Comparison of ENCODE assay signal across 2 cellular contexts in the genomic region with DNA sequence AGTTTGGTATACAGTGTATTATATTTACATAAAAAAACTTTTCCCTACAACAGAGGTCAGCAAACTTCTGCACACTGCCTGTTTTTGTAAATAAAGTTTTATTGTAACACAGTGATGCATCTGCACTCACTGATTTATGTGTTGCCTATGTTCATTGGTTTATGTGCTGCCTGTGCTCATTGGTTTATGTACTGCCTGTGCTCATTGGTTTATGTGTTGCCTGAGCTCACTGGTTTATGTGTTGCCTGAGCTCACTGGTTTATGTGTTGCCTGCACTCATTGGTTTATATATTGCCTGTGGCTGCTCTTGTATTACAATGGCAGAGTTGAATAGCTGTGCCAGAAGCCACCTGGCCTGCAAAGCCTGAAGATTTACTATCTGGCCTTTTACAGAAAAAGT.
TF ChIP-seq lines count a peak whose summit lies in the region.

No MANE protein-coding gene starts in this region.

TF ChIP-seq in HepG2, 621 proteins besides CTCF, POLR2A, EP300 and RAD21 (continues in another document):
- TF ChIP-seq, protein P1, sequence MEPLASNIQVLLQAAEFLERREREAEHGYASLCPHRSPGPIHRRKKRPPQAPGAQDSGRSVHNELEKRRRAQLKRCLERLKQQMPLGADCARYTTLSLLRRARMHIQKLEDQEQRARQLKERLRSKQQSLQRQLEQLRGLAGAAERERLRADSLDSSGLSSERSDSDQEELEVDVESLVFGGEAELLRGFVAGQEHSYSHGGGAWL (CRISPR knock-in tag; IDR thresholded peaks at IDR 0.05): no peak
- TF ChIP-seq, protein P2, sequence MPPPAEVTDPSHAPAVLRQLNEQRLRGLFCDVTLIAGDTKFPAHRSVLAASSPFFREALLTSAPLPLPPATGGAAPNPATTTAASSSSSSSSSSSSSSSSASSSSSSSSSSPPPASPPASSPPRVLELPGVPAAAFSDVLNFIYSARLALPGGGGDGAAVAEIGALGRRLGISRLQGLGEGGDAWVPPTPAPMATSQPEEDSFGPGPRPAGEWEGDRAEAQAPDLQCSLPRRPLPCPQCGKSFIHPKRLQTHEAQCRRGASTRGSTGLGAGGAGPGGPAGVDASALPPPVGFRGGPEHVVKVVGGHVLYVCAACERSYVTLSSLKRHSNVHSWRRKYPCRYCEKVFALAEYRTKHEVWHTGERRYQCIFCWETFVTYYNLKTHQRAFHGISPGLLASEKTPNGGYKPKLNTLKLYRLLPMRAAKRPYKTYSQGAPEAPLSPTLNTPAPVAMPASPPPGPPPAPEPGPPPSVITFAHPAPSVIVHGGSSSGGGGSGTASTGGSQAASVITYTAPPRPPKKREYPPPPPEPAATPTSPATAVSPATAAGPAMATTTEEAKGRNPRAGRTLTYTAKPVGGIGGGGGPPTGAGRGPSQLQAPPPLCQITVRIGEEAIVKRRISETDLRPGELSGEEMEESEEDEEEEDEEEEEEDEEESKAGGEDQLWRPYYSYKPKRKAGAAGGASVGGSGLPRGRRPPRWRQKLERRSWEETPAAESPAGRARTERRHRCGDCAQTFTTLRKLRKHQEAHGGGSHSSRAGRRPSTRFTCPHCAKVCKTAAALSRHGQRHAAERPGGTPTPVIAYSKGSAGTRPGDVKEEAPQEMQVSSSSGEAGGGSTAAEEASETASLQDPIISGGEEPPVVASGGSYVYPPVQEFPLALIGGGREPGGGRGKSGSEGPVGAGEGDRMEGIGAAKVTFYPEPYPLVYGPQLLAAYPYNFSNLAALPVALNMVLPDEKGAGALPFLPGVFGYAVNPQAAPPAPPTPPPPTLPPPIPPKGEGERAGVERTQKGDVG (CRISPR knock-in tag; IDR thresholded peaks at IDR 0.05; ENCODE audit: borderline replicate concordance): no peak
- TF ChIP-seq, protein P3, sequence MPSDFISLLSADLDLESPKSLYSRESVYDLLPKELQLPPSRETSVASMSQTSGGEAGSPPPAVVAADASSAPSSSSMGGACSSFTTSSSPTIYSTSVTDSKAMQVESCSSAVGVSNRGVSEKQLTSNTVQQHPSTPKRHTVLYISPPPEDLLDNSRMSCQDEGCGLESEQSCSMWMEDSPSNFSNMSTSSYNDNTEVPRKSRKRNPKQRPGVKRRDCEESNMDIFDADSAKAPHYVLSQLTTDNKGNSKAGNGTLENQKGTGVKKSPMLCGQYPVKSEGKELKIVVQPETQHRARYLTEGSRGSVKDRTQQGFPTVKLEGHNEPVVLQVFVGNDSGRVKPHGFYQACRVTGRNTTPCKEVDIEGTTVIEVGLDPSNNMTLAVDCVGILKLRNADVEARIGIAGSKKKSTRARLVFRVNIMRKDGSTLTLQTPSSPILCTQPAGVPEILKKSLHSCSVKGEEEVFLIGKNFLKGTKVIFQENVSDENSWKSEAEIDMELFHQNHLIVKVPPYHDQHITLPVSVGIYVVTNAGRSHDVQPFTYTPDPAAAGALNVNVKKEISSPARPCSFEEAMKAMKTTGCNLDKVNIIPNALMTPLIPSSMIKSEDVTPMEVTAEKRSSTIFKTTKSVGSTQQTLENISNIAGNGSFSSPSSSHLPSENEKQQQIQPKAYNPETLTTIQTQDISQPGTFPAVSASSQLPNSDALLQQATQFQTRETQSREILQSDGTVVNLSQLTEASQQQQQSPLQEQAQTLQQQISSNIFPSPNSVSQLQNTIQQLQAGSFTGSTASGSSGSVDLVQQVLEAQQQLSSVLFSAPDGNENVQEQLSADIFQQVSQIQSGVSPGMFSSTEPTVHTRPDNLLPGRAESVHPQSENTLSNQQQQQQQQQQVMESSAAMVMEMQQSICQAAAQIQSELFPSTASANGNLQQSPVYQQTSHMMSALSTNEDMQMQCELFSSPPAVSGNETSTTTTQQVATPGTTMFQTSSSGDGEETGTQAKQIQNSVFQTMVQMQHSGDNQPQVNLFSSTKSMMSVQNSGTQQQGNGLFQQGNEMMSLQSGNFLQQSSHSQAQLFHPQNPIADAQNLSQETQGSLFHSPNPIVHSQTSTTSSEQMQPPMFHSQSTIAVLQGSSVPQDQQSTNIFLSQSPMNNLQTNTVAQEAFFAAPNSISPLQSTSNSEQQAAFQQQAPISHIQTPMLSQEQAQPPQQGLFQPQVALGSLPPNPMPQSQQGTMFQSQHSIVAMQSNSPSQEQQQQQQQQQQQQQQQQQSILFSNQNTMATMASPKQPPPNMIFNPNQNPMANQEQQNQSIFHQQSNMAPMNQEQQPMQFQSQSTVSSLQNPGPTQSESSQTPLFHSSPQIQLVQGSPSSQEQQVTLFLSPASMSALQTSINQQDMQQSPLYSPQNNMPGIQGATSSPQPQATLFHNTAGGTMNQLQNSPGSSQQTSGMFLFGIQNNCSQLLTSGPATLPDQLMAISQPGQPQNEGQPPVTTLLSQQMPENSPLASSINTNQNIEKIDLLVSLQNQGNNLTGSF (CRISPR knock-in tag; IDR thresholded peaks at IDR 0.05): no peak
- TF ChIP-seq MXD4 (CRISPR knock-in tag; IDR thresholded peaks at IDR 0.05): no peak
- no peak for TF ChIP-seq CC2D1A (CRISPR knock-in tag; IDR thresholded peaks at IDR 0.05)
- peak; percentile 40; the same call in 1 of the 2 replicates for TF ChIP-seq NFYC (CRISPR knock-in tag; IDR thresholded peaks at IDR 0.05)
- no peak for TF ChIP-seq SIX4 (CRISPR knock-in tag; IDR thresholded peaks at IDR 0.05)
- no peak for TF ChIP-seq ZFP41 (CRISPR knock-in tag; IDR thresholded peaks at IDR 0.05; ENCODE audit: borderline replicate concordance)
- TF ChIP-seq, protein P4, sequence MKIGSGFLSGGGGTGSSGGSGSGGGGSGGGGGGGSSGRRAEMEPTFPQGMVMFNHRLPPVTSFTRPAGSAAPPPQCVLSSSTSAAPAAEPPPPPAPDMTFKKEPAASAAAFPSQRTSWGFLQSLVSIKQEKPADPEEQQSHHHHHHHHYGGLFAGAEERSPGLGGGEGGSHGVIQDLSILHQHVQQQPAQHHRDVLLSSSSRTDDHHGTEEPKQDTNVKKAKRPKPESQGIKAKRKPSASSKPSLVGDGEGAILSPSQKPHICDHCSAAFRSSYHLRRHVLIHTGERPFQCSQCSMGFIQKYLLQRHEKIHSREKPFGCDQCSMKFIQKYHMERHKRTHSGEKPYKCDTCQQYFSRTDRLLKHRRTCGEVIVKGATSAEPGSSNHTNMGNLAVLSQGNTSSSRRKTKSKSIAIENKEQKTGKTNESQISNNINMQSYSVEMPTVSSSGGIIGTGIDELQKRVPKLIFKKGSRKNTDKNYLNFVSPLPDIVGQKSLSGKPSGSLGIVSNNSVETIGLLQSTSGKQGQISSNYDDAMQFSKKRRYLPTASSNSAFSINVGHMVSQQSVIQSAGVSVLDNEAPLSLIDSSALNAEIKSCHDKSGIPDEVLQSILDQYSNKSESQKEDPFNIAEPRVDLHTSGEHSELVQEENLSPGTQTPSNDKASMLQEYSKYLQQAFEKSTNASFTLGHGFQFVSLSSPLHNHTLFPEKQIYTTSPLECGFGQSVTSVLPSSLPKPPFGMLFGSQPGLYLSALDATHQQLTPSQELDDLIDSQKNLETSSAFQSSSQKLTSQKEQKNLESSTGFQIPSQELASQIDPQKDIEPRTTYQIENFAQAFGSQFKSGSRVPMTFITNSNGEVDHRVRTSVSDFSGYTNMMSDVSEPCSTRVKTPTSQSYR (CRISPR knock-in tag; IDR thresholded peaks at IDR 0.05; ENCODE audit: borderline replicate concordance): no peak

TF ChIP-seq in endothelial cell of umbilical vein, 7 proteins besides CTCF, POLR2A, EP300 and RAD21:
- no peak for TF ChIP-seq JUN (IDR thresholded peaks at IDR 0.05; ENCODE audit: borderline replicate concordance, insufficient read depth, insufficient read length, low read depth)
- no peak for TF ChIP-seq GATA2 (IDR thresholded peaks at IDR 0.05; ENCODE audit: insufficient read depth, insufficient read length, low read depth, low read length)
- TF ChIP-seq MYC (IDR thresholded peaks at IDR 0.05; ENCODE audit: low read depth, low read length): no peak
- no peak for TF ChIP-seq FOS (IDR thresholded peaks at IDR 0.05; ENCODE audit: borderline replicate concordance, insufficient read depth, low read length)
- no peak for TF ChIP-seq POLR2AphosphoS5 (IDR thresholded peaks at IDR 0.05; ENCODE audit: insufficient read depth, low read depth, low read length)
- TF ChIP-seq EZH2 (IDR thresholded peaks at IDR 0.05; ENCODE audit: borderline replicate concordance, low read depth, low read length, severe bottlenecking): no peak
- TF ChIP-seq, protein P5, sequence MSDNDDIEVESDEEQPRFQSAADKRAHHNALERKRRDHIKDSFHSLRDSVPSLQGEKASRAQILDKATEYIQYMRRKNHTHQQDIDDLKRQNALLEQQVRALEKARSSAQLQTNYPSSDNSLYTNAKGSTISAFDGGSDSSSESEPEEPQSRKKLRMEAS (IDR thresholded peaks at IDR 0.05; ENCODE audit: insufficient read depth, insufficient read length): no peak
